Comparison of ENCODE assay signal across 3 cellular contexts in genomic region chr1:55315552-55315951, GRCh38.
TF ChIP-seq lines count a peak whose summit lies in the region.

No MANE protein-coding gene starts in this region.

TF ChIP-seq in HepG2, 621 proteins besides CTCF, POLR2A, EP300 and RAD21:
- TF ChIP-seq ZBTB40 (IDR thresholded peaks at IDR 0.05), result 0 out of 2 replicates have a peak, but pooled peaks have one; percentile 22
- peak; percentile 71; the same call in 1 of the 2 replicates for TF ChIP-seq ZBTB40 (CRISPR knock-in tag; IDR thresholded peaks at IDR 0.05)
- TF ChIP-seq EZH2 (conservative IDR thresholded peaks at IDR 0.05; ENCODE audit: low read depth, low read length), result no peak
TF ChIP-seq in HepG2: peak in this region for 1.

TF ChIP-seq in GM12878, 131 proteins besides CTCF, POLR2A, EP300 and RAD21:
- TF ChIP-seq ZBED1 (IDR thresholded peaks at IDR 0.05; ENCODE audit: borderline replicate concordance), result no peak
- TF ChIP-seq CHD2 (IDR thresholded peaks at IDR 0.05; ENCODE audit: borderline replicate concordance, low read depth, low read length), result no peak
- TF ChIP-seq ZBTB40 (IDR thresholded peaks at IDR 0.05; ENCODE audit: borderline replicate concordance), result peak; percentile 52; the same call in 1 of the 2 replicates

TF ChIP-seq in K562, 482 proteins besides CTCF, POLR2A, EP300 and RAD21:
- TF ChIP-seq TBL1XR1 (IDR thresholded peaks at IDR 0.05; ENCODE audit: low read length in 2 of 2), result no peak
- peak; percentile 87 for TF ChIP-seq ZBTB40 (IDR thresholded peaks at IDR 0.05)
- TF ChIP-seq ZBTB40 (CRISPR knock-in tag; IDR thresholded peaks at IDR 0.05), result peak; percentile 54; the same call in 1 of the 2 replicates
- TF ChIP-seq RBM17 (IDR thresholded peaks at IDR 0.05; ENCODE audit: borderline replicate concordance, low read depth, low read length), result no peak
